In the genomic region with DNA sequence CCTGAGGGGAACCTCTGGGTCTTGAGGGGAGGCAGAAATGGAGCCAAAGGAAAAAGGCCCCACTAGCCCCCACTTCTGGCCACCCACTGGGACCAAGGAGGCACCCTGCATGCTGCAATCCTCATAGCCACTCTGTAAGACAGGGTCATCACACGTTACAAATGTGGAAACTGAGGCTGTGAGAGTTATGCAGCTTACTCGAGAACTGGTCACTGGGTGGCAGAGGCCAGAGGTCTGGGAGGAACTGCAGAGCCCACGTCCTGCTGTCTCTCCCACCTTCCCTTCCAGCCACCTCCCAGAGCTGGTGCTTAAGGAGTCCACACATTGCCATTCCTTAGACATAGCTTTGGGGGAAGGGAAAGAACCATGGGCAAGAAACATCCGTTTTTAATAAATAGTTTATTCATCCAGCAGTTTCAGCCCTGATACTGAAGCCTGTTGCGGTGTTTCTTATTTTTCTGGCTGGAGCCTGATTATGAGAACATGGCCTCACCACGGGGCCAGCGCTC, we compare ENCODE assay signal across 1 cellular context.
TF ChIP-seq lines count a peak whose summit lies in the region.

No MANE protein-coding gene starts in this region.

TF ChIP-seq in HepG2, 621 proteins besides CTCF, POLR2A, EP300 and RAD21:
- no peak for TF ChIP-seq ZNF615 (CRISPR knock-in tag; IDR thresholded peaks at IDR 0.05; ENCODE audit: borderline replicate concordance)
- 0 out of 2 replicates have a peak, but pooled peaks have one; percentile 38 for TF ChIP-seq REL (CRISPR knock-in tag; conservative IDR thresholded peaks at IDR 0.05)
- TF ChIP-seq SIX4 (CRISPR knock-in tag; IDR thresholded peaks at IDR 0.05), result no peak
- peak; percentile 47 for TF ChIP-seq RBM22 (optimal IDR thresholded peaks at IDR 0.05; ENCODE audit: low read length)
- peak; percentile 47; the same call in 1 of the 2 replicates for TF ChIP-seq AKAP8 (CRISPR knock-in tag; IDR thresholded peaks at IDR 0.05)
- no peak for TF ChIP-seq SOX5 (CRISPR knock-in tag; IDR thresholded peaks at IDR 0.05; ENCODE audit: borderline replicate concordance)
- TF ChIP-seq, protein P1, sequence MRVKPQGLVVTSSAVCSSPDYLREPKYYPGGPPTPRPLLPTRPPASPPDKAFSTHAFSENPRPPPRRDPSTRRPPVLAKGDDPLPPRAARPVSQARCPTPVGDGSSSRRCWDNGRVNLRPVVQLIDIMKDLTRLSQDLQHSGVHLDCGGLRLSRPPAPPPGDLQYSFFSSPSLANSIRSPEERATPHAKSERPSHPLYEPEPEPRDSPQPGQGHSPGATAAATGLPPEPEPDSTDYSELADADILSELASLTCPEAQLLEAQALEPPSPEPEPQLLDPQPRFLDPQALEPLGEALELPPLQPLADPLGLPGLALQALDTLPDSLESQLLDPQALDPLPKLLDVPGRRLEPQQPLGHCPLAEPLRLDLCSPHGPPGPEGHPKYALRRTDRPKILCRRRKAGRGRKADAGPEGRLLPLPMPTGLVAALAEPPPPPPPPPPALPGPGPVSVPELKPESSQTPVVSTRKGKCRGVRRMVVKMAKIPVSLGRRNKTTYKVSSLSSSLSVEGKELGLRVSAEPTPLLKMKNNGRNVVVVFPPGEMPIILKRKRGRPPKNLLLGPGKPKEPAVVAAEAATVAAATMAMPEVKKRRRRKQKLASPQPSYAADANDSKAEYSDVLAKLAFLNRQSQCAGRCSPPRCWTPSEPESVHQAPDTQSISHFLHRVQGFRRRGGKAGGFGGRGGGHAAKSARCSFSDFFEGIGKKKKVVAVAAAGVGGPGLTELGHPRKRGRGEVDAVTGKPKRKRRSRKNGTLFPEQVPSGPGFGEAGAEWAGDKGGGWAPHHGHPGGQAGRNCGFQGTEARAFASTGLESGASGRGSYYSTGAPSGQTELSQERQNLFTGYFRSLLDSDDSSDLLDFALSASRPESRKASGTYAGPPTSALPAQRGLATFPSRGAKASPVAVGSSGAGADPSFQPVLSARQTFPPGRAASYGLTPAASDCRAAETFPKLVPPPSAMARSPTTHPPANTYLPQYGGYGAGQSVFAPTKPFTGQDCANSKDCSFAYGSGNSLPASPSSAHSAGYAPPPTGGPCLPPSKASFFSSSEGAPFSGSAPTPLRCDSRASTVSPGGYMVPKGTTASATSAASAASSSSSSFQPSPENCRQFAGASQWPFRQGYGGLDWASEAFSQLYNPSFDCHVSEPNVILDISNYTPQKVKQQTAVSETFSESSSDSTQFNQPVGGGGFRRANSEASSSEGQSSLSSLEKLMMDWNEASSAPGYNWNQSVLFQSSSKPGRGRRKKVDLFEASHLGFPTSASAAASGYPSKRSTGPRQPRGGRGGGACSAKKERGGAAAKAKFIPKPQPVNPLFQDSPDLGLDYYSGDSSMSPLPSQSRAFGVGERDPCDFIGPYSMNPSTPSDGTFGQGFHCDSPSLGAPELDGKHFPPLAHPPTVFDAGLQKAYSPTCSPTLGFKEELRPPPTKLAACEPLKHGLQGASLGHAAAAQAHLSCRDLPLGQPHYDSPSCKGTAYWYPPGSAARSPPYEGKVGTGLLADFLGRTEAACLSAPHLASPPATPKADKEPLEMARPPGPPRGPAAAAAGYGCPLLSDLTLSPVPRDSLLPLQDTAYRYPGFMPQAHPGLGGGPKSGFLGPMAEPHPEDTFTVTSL (CRISPR knock-in tag; IDR thresholded peaks at IDR 0.05; ENCODE audit: borderline replicate concordance), result no peak
- TF ChIP-seq KDM2A (CRISPR knock-in tag; IDR thresholded peaks at IDR 0.05; ENCODE audit: borderline replicate concordance, low read depth), result peak; percentile 16; the same call in 1 of the 2 replicates
- peak; percentile 64; the same call in 1 of the 2 replicates for TF ChIP-seq POLR2G (IDR thresholded peaks at IDR 0.05; ENCODE audit: low read depth, low read length)
- peak; percentile 90 for TF ChIP-seq ZC3H13 (CRISPR knock-in tag; IDR thresholded peaks at IDR 0.05)
TF ChIP-seq in HepG2: peak in this region for 6.
